In the genomic region with DNA sequence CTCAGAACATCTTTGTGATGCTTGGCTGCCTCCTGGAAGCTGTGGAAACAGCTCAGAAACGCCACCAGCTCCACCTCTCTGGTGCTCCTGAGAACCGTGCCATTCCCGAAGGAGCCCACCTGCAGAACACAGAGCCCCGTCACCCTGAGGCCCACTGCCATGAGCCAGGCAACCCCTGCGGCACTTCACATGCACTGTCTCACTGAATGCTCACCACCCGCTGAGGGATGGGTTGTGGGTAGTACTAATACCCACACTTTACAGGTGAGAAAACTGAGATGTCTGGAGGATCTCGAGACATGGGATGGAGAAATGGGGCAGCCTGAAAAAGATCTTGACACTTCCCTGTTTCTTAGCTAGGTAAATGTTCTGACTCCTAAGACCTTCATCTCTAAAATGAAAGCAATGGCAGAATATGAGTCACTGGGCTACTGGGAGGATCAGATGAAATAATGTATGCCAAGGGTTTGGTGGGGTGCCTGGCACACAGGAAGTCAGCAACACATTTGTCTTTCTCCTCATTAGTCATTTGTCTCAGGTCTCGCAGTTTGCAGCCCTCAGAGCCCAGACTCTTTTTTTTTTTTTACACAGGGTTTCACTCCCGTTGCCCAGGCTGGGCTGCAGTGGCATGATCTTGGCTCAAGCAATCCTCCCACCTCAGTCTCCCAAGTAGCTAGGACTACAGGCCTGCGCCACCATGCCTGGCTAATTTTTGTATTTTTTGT, we compare ENCODE assay signal across 9 cellular contexts. TPM values are rescaled to one million over a fixed set of nuclear protein-coding genes. Genes with fewer than 3 reads are reported as not detected.
DNase-seq lines count a peak whose midpoint lies in the region; ATAC-seq lines count a peak whose summit lies in the region.
"Had no signal": no experiment of that assay in that cellular context is flagged by ENCODE, and none has a peak within 500 bp of the region (broad histone marks: within the 10 kb centered on the region; RNA-seq: fewer than 3 reads in every experiment).

No MANE protein-coding gene starts in this region.

- H2BK12ac ChIP-seq in trophoblast cell (ENCODE audit: low read length): no peak overlapping the region

- no peak overlapping the region for H4K12ac ChIP-seq in trophoblast cell (ENCODE audit: low read depth, low read length)

- H3K27me3 ChIP-seq in trophoblast cell (ENCODE audit: insufficient read depth, low read length): no peaks in the 10 kb centered on the region

- no peaks in the 10 kb centered on the region for H3K79me2 ChIP-seq in trophoblast cell (ENCODE audit: control insufficient read depth, insufficient read depth, low read length, poor library complexity)

- peaks cover 65% of the 10 kb centered on the region for H3K4me1 Mint-ChIP-seq in stimulated activated naive CD8-positive, alpha-beta T cell treated with anti-CD3 and anti-CD28 coated beads, Interleukin-15, amount 100 ng/mL, for 72 hours

- no peak overlapping the region for H3K4me2 ChIP-seq in trophoblast cell (ENCODE audit: low read length)

- no peak overlapping the region for H4K91ac ChIP-seq in trophoblast cell (ENCODE audit: low read depth, low read length)

- peak; percentile 37 for DNase-seq in DMS53 (lab: John Stamatoyannopoulos, UW)
- no peak for DNase-seq in DMS53 treated with DMSO at 0.1 percent for 48 hours (lab: John Stamatoyannopoulos, UW; ENCODE audit: unreplicated experiment)
- peak; percentile 25 to 62 for DNase-seq in activated CD8-positive, alpha-beta memory T cell treated with anti-CD3 and anti-CD28 coated beads for 4 hours (ENCODE audit: low read depth in 2 of 2)
- DNase-seq in fibroblast of the conjunctiva (ENCODE audit: low read depth): peak; percentile 38
- peak; percentile 62 to 80 for DNase-seq in stimulated activated naive CD8-positive, alpha-beta T cell treated with anti-CD3 and anti-CD28 coated beads, Interleukin-15, amount 100 ng/mL, for 72 hours
- no peak for DNase-seq in NCI-H146 treated with DMSO at 0.1 percent for 48 hours (lab: John Stamatoyannopoulos, UW; ENCODE audit: unreplicated experiment)
- DNase-seq in trophoblast cell: no peak
- DNase-seq in mucosa of gallbladder (ENCODE audit: low spot score): no peak

- no peaks in the 10 kb centered on the region for H3K36me3 ChIP-seq in trophoblast cell (ENCODE audit: control insufficient read depth in 1 of 2, insufficient read depth in 2 of 2, low read length in 2 of 2)

- no peak overlapping the region for H3K4me3 ChIP-seq in trophoblast cell (ENCODE audit: low read depth, low read length)

- no peaks in the 10 kb centered on the region for H3K9me3 ChIP-seq in trophoblast cell (ENCODE audit: insufficient read depth, low read depth, low read length)

- no peak overlapping the region for H3K27ac ChIP-seq in trophoblast cell (ENCODE audit: low read depth, low read length)
- H3K27ac ChIP-seq: 22Rv1 had no signal

- H4K8ac ChIP-seq in trophoblast cell (ENCODE audit: low read depth, low read length): no peak overlapping the region

- H3K9ac ChIP-seq in trophoblast cell (ENCODE audit: low read length): no peak overlapping the region

- WGBS in trophoblast cell (ENCODE audit: extremely low coverage, insufficient coverage, insufficient read length): no CpG with 5 or more reads among the region's 10 CpGs

- no peaks in the 10 kb centered on the region for H3K79me1 ChIP-seq in trophoblast cell (ENCODE audit: low read length)

- H3K9me3 Mint-ChIP-seq in stimulated activated naive CD8-positive, alpha-beta T cell treated with anti-CD3 and anti-CD28 coated beads, Interleukin-15, amount 100 ng/mL, for 72 hours: no peaks in the 10 kb centered on the region

- H3K27ac Mint-ChIP-seq in stimulated activated naive CD8-positive, alpha-beta T cell treated with anti-CD3 and anti-CD28 coated beads, Interleukin-15, amount 100 ng/mL, for 72 hours: no peak overlapping the region

- no peak overlapping the region for H2BK5ac ChIP-seq in trophoblast cell (ENCODE audit: low read depth, low read length, poor library complexity)

- no peak overlapping the region for H3K4ac ChIP-seq in trophoblast cell (ENCODE audit: low read depth, low read length)

- ATAC-seq in stimulated activated naive CD8-positive, alpha-beta T cell treated with anti-CD3 and anti-CD28 coated beads, Interleukin-15, amount 100 ng/mL, for 72 hours: peak; percentile 85

- no peak overlapping the region for H2BK120ac ChIP-seq in trophoblast cell (ENCODE audit: insufficient read depth, low read length, poor library complexity)

- H3K27me3 Mint-ChIP-seq in stimulated activated naive CD8-positive, alpha-beta T cell treated with anti-CD3 and anti-CD28 coated beads, Interleukin-15, amount 100 ng/mL, for 72 hours: no peaks in the 10 kb centered on the region

- no peak overlapping the region for H2AK5ac ChIP-seq in trophoblast cell (ENCODE audit: low read length)

- no peaks in the 10 kb centered on the region for H3K4me1 ChIP-seq in trophoblast cell (ENCODE audit: control insufficient read depth in 1 of 2, insufficient read depth in 2 of 2, low read length in 2 of 2)

- no peak overlapping the region for H3K23ac ChIP-seq in trophoblast cell (ENCODE audit: low read length)

- H3K4me3 Mint-ChIP-seq in stimulated activated naive CD8-positive, alpha-beta T cell treated with anti-CD3 and anti-CD28 coated beads, Interleukin-15, amount 100 ng/mL, for 72 hours: peak overlapping the region; percentile 72 to 78

- no peak overlapping the region for H3K14ac ChIP-seq in trophoblast cell (ENCODE audit: low read length)

- H3K18ac ChIP-seq in trophoblast cell (ENCODE audit: low read length): no peak overlapping the region

- no peak overlapping the region for H2AFZ ChIP-seq in trophoblast cell (ENCODE audit: insufficient read depth, low read length, poor library complexity)

RNA-seq across cellular contexts. Expression of a gene that starts 5.3 kb away (rescaled TPM):
- polyA plus RNA-seq in trophoblast cell (2013): not detected in 2 replicates
- total RNA-seq in mucosa of gallbladder: 3.1 TPM

RNA-seq across cellular contexts. Expression of a gene that starts 17.5 kb away (rescaled TPM):
- polyA plus RNA-seq in trophoblast cell (2013): 11.0 and 11.2 TPM in 2 replicates
- total RNA-seq in mucosa of gallbladder: 14.7 TPM

RNA-seq across cellular contexts. Expression of a gene that starts 55.4 kb away (rescaled TPM):
- not detected in 2 replicates for polyA plus RNA-seq in trophoblast cell (2013)
- 12.0 TPM for total RNA-seq in mucosa of gallbladder

Comparison
In these comparisons a context has a peak if more than half of its experiments do, and no peak if none do; other contexts are left out.
1. DNase-seq: peak in DMS53 (single experiment), activated CD8-positive, alpha-beta memory T cell treated with anti-CD3 and anti-CD28 coated beads for 4 hours (2 of 2), fibroblast of the conjunctiva (single experiment) and stimulated activated naive CD8-positive, alpha-beta T cell treated with anti-CD3 and anti-CD28 coated beads, Interleukin-15, amount 100 ng/mL, for 72 hours (2 of 2); none in DMS53 treated with DMSO at 0.1 percent for 48 hours (single experiment), NCI-H146 treated with DMSO at 0.1 percent for 48 hours (single experiment), trophoblast cell (0 of 2) and mucosa of gallbladder (single experiment).